Comparison of ENCODE assay signal across 36 cellular contexts in genomic region chr4:164396439-164396838, GRCh38.
DNase-seq lines count a peak whose midpoint lies in the region; ATAC-seq and TF ChIP-seq lines count a peak whose summit lies in the region.
"Had no signal": no experiment of that assay in that cellular context is flagged by ENCODE, and none has a peak within 500 bp of the region (broad histone marks: within the 10 kb centered on the region; RNA-seq: fewer than 3 reads in every experiment).

No MANE protein-coding gene starts in this region.

- no CpG with 5 or more reads among the region's 4 CpGs for WGBS in mesendoderm (ENCODE audit: extremely low coverage, insufficient coverage, low lambda C conversion rate)

- no peak overlapping the region for H2BK15ac ChIP-seq in mesendoderm (replicated peaks; ENCODE audit: low read depth)

- H3K79me2 ChIP-seq in mesendoderm (ENCODE audit: control insufficient read depth, insufficient read depth, low read length) = no peaks in the 10 kb centered on the region

- H2BK5ac ChIP-seq in mesendoderm (ENCODE audit: low read length) = no peak overlapping the region

- H3K27ac ChIP-seq in HEK293 (ENCODE audit: extremely low read depth, low read depth, low read length) (no peak overlapping the region), brain microvascular endothelial cell (no peak overlapping the region), mesendoderm (ENCODE audit: low read depth, low read length) (no peak overlapping the region)
- H3K27ac ChIP-seq: ascending aorta, C4-2B, ovary, SJSA1, testis had no signal

- H3K4me2 ChIP-seq in mesendoderm (ENCODE audit: low read length) = no peak overlapping the region
- H3K4me2 ChIP-seq: smooth muscle cell had no signal

- no peak overlapping the region for H3K56ac ChIP-seq in mesendoderm (ENCODE audit: low read length)

- H3K79me1 ChIP-seq in mesendoderm (ENCODE audit: low read length) = no peaks in the 10 kb centered on the region

- H3K4me1 Mint-ChIP-seq in T-helper 2 cell treated with Interferon-gamma antibody and Interleukin-4, amounts not matched to agents 5 μg/mL and 100 μg/mL, for 36 hours (ENCODE audit: low read depth) = no peaks in the 10 kb centered on the region
- H3K4me1 Mint-ChIP-seq: activated B cell treated with CpG ODN at 0.5 μM for 24 hours; activated CD4-positive, alpha-beta T cell treated with anti-CD3 and anti-CD28 coated beads, Interleukin-2, amount 10 ng/mL, durations not matched to agents 7 days and 5 days; endodermal cell; T-cell had no signal

- intact Hi-C loops in left cardiac atrium (cut with DNase I) = no loop called here

- H4K5ac ChIP-seq in mesendoderm (ENCODE audit: low read length) = no peak overlapping the region

- no peak for TF ChIP-seq CTCF in HEK293 (tag by site-specific recombination; IDR thresholded peaks at IDR 0.05)
- no peak for TF ChIP-seq CTCF in brain microvascular endothelial cell (IDR thresholded peaks at IDR 0.05; ENCODE audit: low read depth, low read length, missing control alignments)

- in situ Hi-C loops in brain microvascular endothelial cell (cut with HindIII; ENCODE audit: low pct_ligation_motif_present, low sequenced_read_pairs) = no loop called here

- H3K9ac ChIP-seq in mesendoderm (ENCODE audit: low read length) = no peak overlapping the region

- H2BK120ac ChIP-seq in mesendoderm (ENCODE audit: low read depth, low read length) = no peak overlapping the region

- H3K9me3 Mint-ChIP-seq in T-helper 2 cell treated with Interferon-gamma antibody and Interleukin-4, amounts not matched to agents 5 μg/mL and 100 μg/mL, for 36 hours = no peaks in the 10 kb centered on the region
- H3K9me3 Mint-ChIP-seq: activated B cell treated with CpG ODN at 0.5 μM for 24 hours; activated CD4-positive, alpha-beta T cell treated with anti-CD3 and anti-CD28 coated beads, Interleukin-2, amount 10 ng/mL, durations not matched to agents 7 days and 5 days; endodermal cell had no signal

- no peaks in the 10 kb centered on the region for H3K36me3 ChIP-seq in HEK293 (ENCODE audit: control insufficient read depth in 2 of 2, insufficient read depth in 1 of 2, low read length in 2 of 2)
- no peaks in the 10 kb centered on the region for H3K36me3 ChIP-seq in brain microvascular endothelial cell (replicated peaks)
- no peaks in the 10 kb centered on the region for H3K36me3 ChIP-seq in mesendoderm (ENCODE audit: control insufficient read depth, insufficient read depth, low read length)
- H3K36me3 ChIP-seq: ascending aorta, ovary, SJSA1 had no signal

- no peak overlapping the region for H3K27ac Mint-ChIP-seq in T-helper 2 cell treated with Interferon-gamma antibody and Interleukin-4, amounts not matched to agents 5 μg/mL and 100 μg/mL, for 36 hours
- H3K27ac Mint-ChIP-seq: activated B cell treated with CpG ODN at 0.5 μM for 24 hours; activated CD4-positive, alpha-beta T cell treated with anti-CD3 and anti-CD28 coated beads, Interleukin-2, amount 10 ng/mL, durations not matched to agents 7 days and 5 days; activated naive CD8-positive, alpha-beta T cell; activated T-cell treated with anti-CD3 and anti-CD28 coated beads, Interleukin-2, amount 50 U/mL, for 24 hours; endodermal cell; T-cell had no signal

- H3K4me3 ChIP-seq in HEK293 (ENCODE audit: low read depth, low read length) (no peak overlapping the region), brain microvascular endothelial cell (ENCODE audit: low read depth, low read length) (no peak overlapping the region), mesendoderm (ENCODE audit: low read length) (no peak overlapping the region)
- H3K4me3 ChIP-seq: ascending aorta, ovary, SJSA1, smooth muscle cell, testis had no signal

- H3K27me3 ChIP-seq in brain microvascular endothelial cell (replicated peaks) (no peaks in the 10 kb centered on the region), mesendoderm (ENCODE audit: insufficient read depth, low read length, poor library complexity) (no peaks in the 10 kb centered on the region)
- H3K27me3 ChIP-seq: ascending aorta, ovary, testis had no signal

- no peak overlapping the region for H3K18ac ChIP-seq in mesendoderm (ENCODE audit: low read length)

- H3K9me3 ChIP-seq in HEK293 (ENCODE audit: control insufficient read depth, insufficient read depth, low read depth, low read length) = no peaks in the 10 kb centered on the region
- H3K9me3 ChIP-seq: ascending aorta, ovary, SJSA1, testis had no signal

- H3K27me3 Mint-ChIP-seq in T-helper 2 cell treated with Interferon-gamma antibody and Interleukin-4, amounts not matched to agents 5 μg/mL and 100 μg/mL, for 36 hours (ENCODE audit: low read depth) = no peaks in the 10 kb centered on the region
- H3K27me3 Mint-ChIP-seq: activated B cell treated with CpG ODN at 0.5 μM for 24 hours; activated CD4-positive, alpha-beta T cell treated with anti-CD3 and anti-CD28 coated beads, Interleukin-2, amount 10 ng/mL, durations not matched to agents 7 days and 5 days; activated T-cell treated with anti-CD3 and anti-CD28 coated beads, Interleukin-2, amount 50 U/mL, for 24 hours; T-cell had no signal

- ATAC-seq in left cardiac atrium = no peak
- ATAC-seq in GM18511 (IDR thresholded peaks at IDR 0.05; ENCODE audit: unreplicated experiment) = no peak
- ATAC-seq: esophagus mucosa, T-cell had no signal

- CTCF ChIA-PET in HEK293 (lab: Yijun Ruan, JAX) = no interaction called here

- H3K4me3 Mint-ChIP-seq in T-helper 2 cell treated with Interferon-gamma antibody and Interleukin-4, amounts not matched to agents 5 μg/mL and 100 μg/mL, for 36 hours = no peak overlapping the region
- H3K4me3 Mint-ChIP-seq: activated B cell treated with CpG ODN at 0.5 μM for 24 hours; activated CD4-positive, alpha-beta T cell treated with anti-CD3 and anti-CD28 coated beads, Interleukin-2, amount 10 ng/mL, durations not matched to agents 7 days and 5 days; activated naive CD8-positive, alpha-beta T cell; activated T-cell treated with anti-CD3 and anti-CD28 coated beads, Interleukin-2, amount 50 U/mL, for 24 hours; endodermal cell; T-cell had no signal

- POLR2A ChIA-PET in HEK293 (lab: Yijun Ruan, JAX) = no interaction called here

- DNase-seq in NCI-H82 (lab: John Stamatoyannopoulos, UW) = peak; percentile 56
- DNase-seq in brain microvascular endothelial cell = peak; percentile 8
- DNase-seq in mesendoderm = peak; percentile 11
- DNase-seq in MV-4-11 (lab: John Stamatoyannopoulos, UW) = no peak
- no peak for DNase-seq in T-helper 2 cell treated with Interferon-gamma antibody and Interleukin-4, amounts not matched to agents 5 μg/mL and 100 μg/mL, for 36 hours (ENCODE audit: low spot score)
- no peak for DNase-seq in left cardiac atrium
- DNase-seq: activated B cell treated with CpG ODN at 0.5 μM for 24 hours; activated CD4-positive, alpha-beta T cell treated with anti-CD3 and anti-CD28 coated beads, Interleukin-2, amount 10 ng/mL, durations not matched to agents 7 days and 5 days; activated effector memory CD4-positive, alpha-beta T cell treated with anti-CD3 and anti-CD28 coated beads, Interleukin-2, amount 50 U/mL, for 16 hours; activated T-cell treated with anti-CD3 and anti-CD28 coated beads, Interleukin-2, amount 50 U/mL, for 24 hours; cerebellar nuclear complex; COR-L47; dermis blood vessel endothelial cell; DMS53; endodermal cell; foreskin fibroblast; HCEC 1CT; head of caudate nucleus; kidney glomerular epithelial cell; NCI-H1417; NCI-H2029 treated with DMSO at 0.1 percent for 48 hours; ovary; retina; RPMI8226; stimulated activated CD4-positive, alpha-beta T cell treated with anti-CD3 and anti-CD28 coated beads, Interleukin-1b, Interleukin-23, amount 100 ng/mL, for 48 hours; stimulated activated naive CD4-positive, alpha-beta T cell treated with Interleukin-2 at 50 U/mL for 16 hours; T-cell; testis had no signal

- no peaks in the 10 kb centered on the region for H3K36me3 Mint-ChIP-seq in T-helper 2 cell treated with Interferon-gamma antibody and Interleukin-4, amounts not matched to agents 5 μg/mL and 100 μg/mL, for 36 hours (ENCODE audit: low read depth)
- H3K36me3 Mint-ChIP-seq: activated naive CD8-positive, alpha-beta T cell; T-cell had no signal

- H2AK5ac ChIP-seq in mesendoderm (ENCODE audit: low read length) = no peak overlapping the region

- H3K4me1 ChIP-seq in HEK293 (ENCODE audit: control insufficient read depth, insufficient read depth, low read length) (no peaks in the 10 kb centered on the region), mesendoderm (ENCODE audit: control insufficient read depth, low read depth, low read length) (no peaks in the 10 kb centered on the region)
- H3K4me1 ChIP-seq: ascending aorta, SJSA1, testis had no signal

- H3K23ac ChIP-seq in mesendoderm (ENCODE audit: low read length) = no peak overlapping the region

- H3K4ac ChIP-seq in mesendoderm (ENCODE audit: low read depth, low read length) = no peak overlapping the region

- no peak overlapping the region for H4K8ac ChIP-seq in mesendoderm (ENCODE audit: low read depth, low read length)

TF ChIP-seq in HEK293, 187 proteins besides CTCF, POLR2A, EP300 and RAD21 (continues in another document):
- no peak for TF ChIP-seq ZBTB11 (tag by site-specific recombination; conservative IDR thresholded peaks at IDR 0.05; ENCODE audit: low read depth)
- no peak for TF ChIP-seq ZNF423 (tag by site-specific recombination; IDR thresholded peaks at IDR 0.05)

Comparison
In these comparisons a context has a peak if more than half of its experiments do, and no peak if none do; other contexts are left out.
1. DNase-seq: peak in NCI-H82 (single experiment), brain microvascular endothelial cell (single experiment) and mesendoderm (single experiment); none in MV-4-11 (single experiment), T-helper 2 cell treated with Interferon-gamma antibody and Interleukin-4, amounts not matched to agents 5 μg/mL and 100 μg/mL, for 36 hours (single experiment) and left cardiac atrium (single experiment).